ENCODE assay signal across 9 cellular contexts in genomic region chr1:85109475-85109874, GRCh38.
DNase-seq lines count a peak whose midpoint lies in the region; ATAC-seq and TF ChIP-seq lines count a peak whose summit lies in the region.
"Had no signal": no experiment of that assay in that cellular context is flagged by ENCODE, and none has a peak within 500 bp of the region (broad histone marks: within the 10 kb centered on the region; RNA-seq: fewer than 3 reads in every experiment).

No MANE protein-coding gene starts in this region.

- peak in 1 of 2 experiments; percentile 50 for DNase-seq in HL-60 (ENCODE audit: low read depth in 1 of 2, low spot score in 1 of 2)
- peak; percentile 10 for DNase-seq in NOMO-1 treated with DMSO at 0.1 percent for 48 hours (lab: John Stamatoyannopoulos, UW; ENCODE audit: unreplicated experiment)
- DNase-seq in activated effector memory CD4-positive, alpha-beta T cell treated with Interleukin-2 at 50 U/mL for 16 hours = peak; percentile 6
- peak; percentile 10 for DNase-seq in globus pallidus (ENCODE audit: low spot score)
- peak; percentile 87 for DNase-seq in posterior vena cava (ENCODE audit: low spot score)
- DNase-seq in cortex of kidney (lab: John Stamatoyannopoulos, UW) = no peak

- ATAC-seq in GM18858 (IDR thresholded peaks at IDR 0.05; ENCODE audit: unreplicated experiment) = peak; percentile 65

- no peak overlapping the region for H3K27ac ChIP-seq in C4-2B
- no peak overlapping the region for H3K27ac ChIP-seq in HL-60 (replicated peaks)
- H3K27ac ChIP-seq: skin epidermis had no signal

- intact Hi-C loops in posterior vena cava (cut with DNase I) = loop anchor here in 1 of 2 donors (5.0 kb wide), 1 partner anchor 148 kb away; the partner anchor contains the start of gene C1orf52

- H3K27me3 ChIP-seq in HL-60 (ENCODE audit: insufficient read depth, poor library complexity, severe bottlenecking) = no peaks in the 10 kb centered on the region

- TF ChIP-seq CTCF in C4-2B (conservative IDR thresholded peaks at IDR 0.05) = peak; percentile 94
- peak; percentile 49 for TF ChIP-seq CTCF in HL-60 (IDR thresholded peaks at IDR 0.05; ENCODE audit: insufficient read depth, low read length)

- H3K4me3 ChIP-seq in HL-60 (replicated peaks; ENCODE audit: insufficient read depth, low read length) = no peak overlapping the region
- H3K4me3 ChIP-seq: skin epidermis had no signal
